In the genomic region with DNA sequence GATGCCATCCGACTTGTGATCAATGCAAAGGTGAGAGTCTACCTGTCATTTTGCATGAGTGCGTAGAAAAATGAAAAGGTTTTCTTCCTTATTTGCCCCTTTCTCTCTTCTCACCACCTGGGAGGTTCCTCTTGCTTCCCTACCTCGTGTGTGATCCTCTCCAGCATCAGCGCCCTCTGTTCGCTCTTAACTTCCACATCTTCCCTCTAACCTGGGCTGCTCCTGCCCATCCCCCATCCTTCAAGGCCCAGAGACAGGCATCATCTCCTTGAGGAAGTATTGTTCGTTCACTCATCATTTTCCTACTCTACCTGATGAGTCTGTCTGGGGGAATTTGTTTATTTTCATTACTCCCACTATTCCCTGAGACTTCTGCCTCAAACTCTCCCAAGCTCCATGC, we compare ENCODE assay signal across 7 cellular contexts.
"Had no signal": no experiment of that assay in that cellular context is flagged by ENCODE, and none has a peak within 500 bp of the region (broad histone marks: within the 10 kb centered on the region; RNA-seq: fewer than 3 reads in every experiment).

No MANE protein-coding gene starts in this region.

- H3K4me1 ChIP-seq: HAP-1 had no signal

- DNase-seq: GOT3, HFFc6, KBM-7 had no signal

- FAIRE-seq: H54, HepG2 had no signal

- H3K27ac ChIP-seq: HL-60 had no signal

- H3K36me3 ChIP-seq: HAP-1 had no signal

- H3K9me3 ChIP-seq: HAP-1 had no signal

- H3K4me3 ChIP-seq: HAP-1 had no signal
